In the genomic region with DNA sequence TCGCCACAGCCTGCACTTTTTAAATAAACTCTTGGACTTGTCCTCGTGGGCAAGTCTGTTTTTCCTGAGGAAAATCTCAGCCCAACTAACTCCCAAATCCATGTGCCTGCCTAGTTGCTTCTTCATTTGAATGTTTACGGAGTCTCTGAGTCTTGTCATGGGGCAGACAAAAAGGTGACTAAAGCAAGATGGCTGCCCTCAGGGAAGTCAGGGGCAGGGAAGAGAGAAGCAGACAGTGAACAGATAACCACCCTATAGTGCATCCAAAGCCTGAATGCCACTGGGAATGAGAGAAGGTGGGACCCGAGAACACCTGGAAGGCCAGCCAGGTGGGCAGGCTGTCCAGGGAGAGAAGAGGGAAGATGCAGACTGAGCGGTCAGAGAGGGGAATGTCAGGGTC, we compare ENCODE assay signal across 14 cellular contexts. TPM values are rescaled to one million over a fixed set of nuclear protein-coding genes. Genes with fewer than 3 reads are reported as not detected.
DNase-seq lines count a peak whose midpoint lies in the region; ATAC-seq, FAIRE-seq and TF ChIP-seq lines count a peak whose summit lies in the region.
"Had no signal": no experiment of that assay in that cellular context is flagged by ENCODE, and none has a peak within 500 bp of the region (broad histone marks: within the 10 kb centered on the region; RNA-seq: fewer than 3 reads in every experiment).

No MANE protein-coding gene starts in this region.

- TF ChIP-seq EP300 in K562 (IDR thresholded peaks at IDR 0.05; ENCODE audit: low read length), result no peak

- no peak overlapping the region for H3K4me2 ChIP-seq in K562 (ENCODE audit: insufficient read depth, low read length)
- H3K4me2 ChIP-seq: A549 had no signal

- H3K9me3 Mint-ChIP-seq in activated CD4-positive, alpha-beta T cell treated with anti-CD3 and anti-CD28 coated beads for 36 hours (ENCODE audit: low read depth), result no peaks in the 10 kb centered on the region

- peak overlapping the region; percentile 87 for H3K27ac Mint-ChIP-seq in activated CD4-positive, alpha-beta T cell treated with anti-CD3 and anti-CD28 coated beads for 36 hours

- in situ Hi-C loops in K562 (cut with MboI), result no loop called here

- intact Hi-C loops in activated CD4-positive, alpha-beta T cell treated with anti-CD3 and anti-CD28 coated beads for 36 hours (cut with DNase I, micrococcal nuclease), result no loop called here
- intact Hi-C loops in K562 (cut with micrococcal nuclease), result no loop called here

- TF ChIP-seq RAD21 in K562 (CRISPR knock-in tag; conservative IDR thresholded peaks at IDR 0.05 in 1 of 2, IDR thresholded peaks at IDR 0.05 in 1 of 2), result no peak

- H2AFZ ChIP-seq in K562 (ENCODE audit: low read depth, low read length), result no peak overlapping the region

- H3K4me1 Mint-ChIP-seq in activated CD4-positive, alpha-beta T cell treated with anti-CD3 and anti-CD28 coated beads for 36 hours, result peaks cover 85% of the 10 kb centered on the region

- H3K79me2 ChIP-seq in K562 (ENCODE audit: control insufficient read depth, insufficient read depth, low read length), result peaks cover 97% of the 10 kb centered on the region

- no peaks in the 10 kb centered on the region for H3K27me3 Mint-ChIP-seq in activated CD4-positive, alpha-beta T cell treated with anti-CD3 and anti-CD28 coated beads for 36 hours

- peak overlapping the region; percentile 96 for H3K27ac ChIP-seq in KOPT-K1 (ENCODE audit: low read depth, low read length, poor library complexity, severe bottlenecking)
- H3K27ac ChIP-seq in K562 (ENCODE audit: extremely low read depth, low read depth, low read length), result no peak overlapping the region
- H3K27ac ChIP-seq in skin epidermis, result peak overlapping the region in 12 of 21 experiments; percentile 5 to 77 (median 56)
- H3K27ac ChIP-seq: coronary artery had no signal

- H3K4me1 ChIP-seq in K562 (replicated peaks in 1 of 2; ENCODE audit: control insufficient read depth in 2 of 2, insufficient read depth in 2 of 2, low read length in 2 of 2), result peaks cover 45 to 66% of the 10 kb centered on the region in 2 experiments

- BruUV-seq in K562 (replicated peaks; lab: Mats Ljungman, UMichigan), result no TSS peak

- H4K20me1 ChIP-seq in K562 (replicated peaks; ENCODE audit: control insufficient read depth, insufficient read depth, low read length), result peaks cover 71% of the 10 kb centered on the region

- ATAC-seq in activated CD4-positive, alpha-beta T cell treated with anti-CD3 and anti-CD28 coated beads for 36 hours, result no peak
- peak; percentile 2; the same call in 1 of the 3 replicates for ATAC-seq in K562
- ATAC-seq: A549 had no signal

- 72% methylated on average over 5 of the region's 5 CpGs for WGBS in K562 (ENCODE audit: insufficient coverage, low coverage, missing lambda C conversion rate)

- H3K9me3 ChIP-seq in KOPT-K1 (ENCODE audit: insufficient read depth, low read length, poor library complexity, severe bottlenecking) (no peaks in the 10 kb centered on the region), K562 (replicated peaks; ENCODE audit: control insufficient read depth, insufficient read depth, low read depth, low read length) (no peaks in the 10 kb centered on the region)
- H3K9me3 ChIP-seq: A549 had no signal

- CTCF ChIA-PET in activated CD4-positive, alpha-beta T cell treated with anti-CD3 and anti-CD28 coated beads for 36 hours (lab: Charles Lee), result interaction anchor here (0.7 kb wide), 1 partner anchor 135 kb away, joined by 3 read pairs; no protein-coding TSS in a partner anchor
- CTCF ChIA-PET in K562 (lab: Yijun Ruan, JAX; ENCODE audit: low intra/inter-chr PET ratio), result no interaction called here

- H3K27me3 ChIP-seq in K562 (ENCODE audit: control insufficient read depth in 2 of 2, insufficient read depth in 2 of 2, low read length in 2 of 2), result no peaks in the 10 kb centered on the region

- no peak overlapping the region for H3K4me3 Mint-ChIP-seq in activated CD4-positive, alpha-beta T cell treated with anti-CD3 and anti-CD28 coated beads for 36 hours

- no peak for FAIRE-seq in K562 (lab: Jason Lieb, UNC)
- FAIRE-seq: A549 had no signal

- H3K4me3 ChIP-seq in K562, result no peak overlapping the region
- H3K4me3 ChIP-seq in skin epidermis, result no peak overlapping the region
- H3K4me3 ChIP-seq: A549, coronary artery, SK-N-MC had no signal

- no peak for TF ChIP-seq CTCF in K562 (IDR thresholded peaks at IDR 0.05 in 2 of 3, conservative IDR thresholded peaks at IDR 0.05 in 1 of 3; ENCODE audit: insufficient read depth in 2 of 3, low read depth in 1 of 3, low read length in 3 of 3)

- H3K36me3 ChIP-seq in KOPT-K1 (ENCODE audit: insufficient read depth, low read length), result peaks cover 7% of the 10 kb centered on the region; the same call in 1 of the 2 replicates
- H3K36me3 ChIP-seq in K562 (ENCODE audit: control insufficient read depth, insufficient read depth, low read length), result peaks cover 47% of the 10 kb centered on the region; the same call in 2 of the 3 replicates

- H3K36me3 Mint-ChIP-seq in activated CD4-positive, alpha-beta T cell treated with anti-CD3 and anti-CD28 coated beads for 36 hours (ENCODE audit: low read depth), result peaks cover 21% of the 10 kb centered on the region

- H3K9ac ChIP-seq in K562 (ENCODE audit: insufficient read depth in 1 of 2, low read depth in 2 of 2, low read length in 2 of 2), result peak overlapping the region in 1 of 2 experiments; percentile 73; a peak in 1 of 4 replicates

- POLR2A ChIA-PET in activated CD4-positive, alpha-beta T cell treated with anti-CD3 and anti-CD28 coated beads for 36 hours (lab: Charles Lee), result no interaction called here
- POLR2A ChIA-PET in K562 (lab: Yijun Ruan, JAX), result interaction anchor here (1.4 to 5.7 kb wide), 2 partner anchors 8 to 14 kb away, joined by 4 to 55 read pairs; no protein-coding TSS in a partner anchor

- no peak for TF ChIP-seq POLR2A in K562 (conservative IDR thresholded peaks at IDR 0.05)

- peaks cover 11% of the 10 kb centered on the region for H3K9me1 ChIP-seq in K562 (ENCODE audit: control insufficient read depth, insufficient read depth, low read length)

- no peak for DNase-seq in activated CD4-positive, alpha-beta T cell treated with anti-CD3 and anti-CD28 coated beads for 36 hours
- no peak for DNase-seq in activated CD4-positive, alpha-beta T cell treated with anti-CD3 and anti-CD28 coated beads, Interleukin-2, amount 50 U/mL, for 4 hours
- DNase-seq in K562 (ENCODE audit: extremely low read depth in 1 of 4, low spot score in 3 of 4) (no peak), mesenteric fat pad (ENCODE audit: low spot score) (no peak), ureter (ENCODE audit: low spot score) (no peak), NCI-H2227 treated with DMSO at 0.1 percent for 48 hours (lab: John Stamatoyannopoulos, UW) (no peak)
- DNase-seq: DMS153, KG1, NCI-H2029 had no signal

TF ChIP-seq in K562, 482 proteins besides CTCF, POLR2A, EP300 and RAD21:
- peak; percentile 26 to 83 (median 39) for TF ChIP-seq YY1 (IDR thresholded peaks at IDR 0.05; ENCODE audit: borderline replicate concordance in 1 of 3, control insufficient read depth in 1 of 3, extremely low read depth in 1 of 3, insufficient read depth in 3 of 3, insufficient read length in 1 of 3, insufficient replicate concordance in 2 of 3, low read depth in 1 of 3, low read length in 2 of 3)
- no peak for TF ChIP-seq HEY1 (CRISPR knock-in tag; IDR thresholded peaks at IDR 0.05; ENCODE audit: borderline replicate concordance)

RNA-seq across cellular contexts. Expression of a gene that starts 21.4 kb away (rescaled TPM):
- 10 to 100 TPM; 45.4 to 47.8 TPM for total RNA-seq in activated CD4-positive, alpha-beta T cell treated with anti-CD3 and anti-CD28 coated beads for 36 hours
- 140 and 232 TPM in 2 replicates for total RNA-seq in K562 (2011; cell fraction: chromatin; rRNA removed; ENCODE audit: low replicate concordance)
- 143 and 148 TPM in 2 replicates for total RNA-seq in K562 (2011; cell fraction: nucleolus; rRNA removed)
- 188 and 262 TPM in 2 replicates for total RNA-seq in K562 (2011; cell fraction: nucleoplasm; rRNA removed)
- total RNA-seq in K562 (2014; rRNA removed) (99.0 and 101 TPM in 2 replicates), K562 (2014; rRNA removed; fragmentation: Illumina TruSeq; extraction: Trizol) (44.4 and 63.0 TPM in 2 replicates), K562 (2015; rRNA removed; fragmentation: Illumina TruSeq; extraction: Trizol) (104 and 115 TPM in 2 replicates), K562 (2021) (75.2 and 86.9 TPM in 2 replicates), mesenteric fat pad (33.1 TPM), ureter (72.0 TPM)
- polyA plus RNA-seq in K562 (2011; rRNA removed) (47.8 and 54.0 TPM in 2 replicates), K562 (2014; fragmentation: Illumina TruSeq; extraction: Trizol) (105 and 127 TPM in 2 replicates), K562 (2014; fragmentation: Nextera tagmentation; extraction: Ambion mirVana) (10 to 100 TPM in 1 of 2 experiments, 1 to 10 TPM in 1; 8.9 to 20.9 TPM), K562 (2014; rRNA removed) (100 and 201 TPM in 2 replicates)
- 53.0 and 53.5 TPM in 2 replicates for polyA plus RNA-seq in K562 (2011; cell fraction: cytosol; rRNA removed)
- 82.0 and 85.3 TPM in 2 replicates for polyA plus RNA-seq in K562 (2011; cell fraction: nucleus; rRNA removed)
- polyA plus RNA-seq in K562 (2012), result 77.1 and 114 TPM in 2 replicates
- 50.3 and 53.4 TPM in 2 replicates for polyA minus RNA-seq in K562 (2011; rRNA and poly(A)+ RNA removed)
- polyA minus RNA-seq in K562 (2011; cell fraction: cytosol; rRNA and poly(A)+ RNA removed), result 17.4 and 21.1 TPM in 2 replicates
- polyA minus RNA-seq in K562 (2011; cell fraction: nucleus; rRNA and poly(A)+ RNA removed), result 81.3 and 87.3 TPM in 2 replicates

RNA-seq across cellular contexts. Expression of a gene that starts 24.3 kb away (rescaled TPM):
- total RNA-seq in activated CD4-positive, alpha-beta T cell treated with anti-CD3 and anti-CD28 coated beads for 36 hours, result 10 to 100 TPM; 83.4 to 84.9 TPM
- total RNA-seq in K562 (2011; cell fraction: chromatin; rRNA removed; ENCODE audit: low replicate concordance), result 322 and 1,090 TPM in 2 replicates
- total RNA-seq in K562 (2011; cell fraction: nucleolus; rRNA removed), result 555 and 597 TPM in 2 replicates
- 365 and 370 TPM in 2 replicates for total RNA-seq in K562 (2011; cell fraction: nucleoplasm; rRNA removed)
- total RNA-seq in K562 (2014; rRNA removed) (41.3 and 45.2 TPM in 2 replicates), K562 (2014; rRNA removed; fragmentation: Illumina TruSeq; extraction: Trizol) (12.3 and 16.0 TPM in 2 replicates), K562 (2015; rRNA removed; fragmentation: Illumina TruSeq; extraction: Trizol) (23.7 and 23.9 TPM in 2 replicates), K562 (2021) (89.3 and 114 TPM in 2 replicates), mesenteric fat pad (42.9 TPM), ureter (122 TPM)
- polyA plus RNA-seq in K562 (2011; rRNA removed) (29.6 and 50.4 TPM in 2 replicates), K562 (2014; fragmentation: Illumina TruSeq; extraction: Trizol) (46.4 and 62.1 TPM in 2 replicates), K562 (2014; fragmentation: Nextera tagmentation; extraction: Ambion mirVana) (under 1 TPM; 0.06 to 0.24 TPM), K562 (2014; rRNA removed) (67.5 and 85.5 TPM in 2 replicates)
- 25.6 and 45.5 TPM in 2 replicates for polyA plus RNA-seq in K562 (2011; cell fraction: cytosol; rRNA removed)
- polyA plus RNA-seq in K562 (2011; cell fraction: nucleus; rRNA removed), result 557 and 843 TPM in 2 replicates
- polyA plus RNA-seq in K562 (2012), result 66.4 and 174 TPM in 2 replicates
- polyA minus RNA-seq in K562 (2011; rRNA and poly(A)+ RNA removed), result 8.6 and 16.8 TPM in 2 replicates
- 23.5 and 26.4 TPM in 2 replicates for polyA minus RNA-seq in K562 (2011; cell fraction: cytosol; rRNA and poly(A)+ RNA removed)
- polyA minus RNA-seq in K562 (2011; cell fraction: nucleus; rRNA and poly(A)+ RNA removed), result 104 and 118 TPM in 2 replicates
